In genomic region chr5:43073597-43074546, GRCh38 we compare ENCODE assay signal across 8 cellular contexts. TPM values are rescaled to one million over a fixed set of nuclear protein-coding genes. Genes with fewer than 3 reads are reported as not detected.
A peak's percentile ranks its signal among the peaks of the same experiment; 100 is the strongest.
DNase-seq lines count a peak whose midpoint lies in the region; ATAC-seq and TF ChIP-seq lines count a peak whose summit lies in the region.

No MANE protein-coding gene starts in this region.

- peak; percentile 32 for DNase-seq in Caki2 (ENCODE audit: low read depth)
- peak; percentile 69 for DNase-seq in H7
- peak; percentile 54 for DNase-seq in NCI-H460 (ENCODE audit: extremely low read depth, low read depth)
- peak; percentile 36 for DNase-seq in activated CD4-positive, alpha-beta T cell treated with anti-CD3 and anti-CD28 coated beads, Interleukin-2, amount 50 U/mL, for 1 hour
- DNase-seq in stimulated activated CD4-positive, alpha-beta T cell treated with anti-CD3 and anti-CD28 coated beads, Interleukin-2, amount 100 ng/mL, for 24 hours, result peak; percentile 28 to 52
- no peak for DNase-seq in uterus

- H3K4me3 ChIP-seq in H7 (ENCODE audit: insufficient read depth, low read depth, low read length), result no peak overlapping the region
- no peak overlapping the region for H3K4me3 ChIP-seq in uterus

- H3K27me3 ChIP-seq in H7 (ENCODE audit: control insufficient read depth, insufficient read depth, low read length) (no peaks in the 10 kb centered on the region), uterus (no peaks in the 10 kb centered on the region)

- peak in 2 of 4 experiments; percentile 13 to 16 for TF ChIP-seq CTCF in uterus (IDR thresholded peaks at IDR 0.05)

- no peak overlapping the region for H3K27ac ChIP-seq in uterus

- ATAC-seq in esophagus mucosa (peak; percentile 68), GM19395 (IDR thresholded peaks at IDR 0.05; ENCODE audit: unreplicated experiment) (no peak)

- no peak for TF ChIP-seq POLR2A in uterus (IDR thresholded peaks at IDR 0.05)

- intact Hi-C loops in uterus (cut with DNase I; ENCODE audit: low total_unique reads), result no loop called here

- H3K36me3 ChIP-seq in H7 (replicated peaks; ENCODE audit: control insufficient read depth, insufficient read depth, low read length), result peaks cover 5% of the 10 kb centered on the region
- no peaks in the 10 kb centered on the region for H3K36me3 ChIP-seq in uterus

- H3K9me3 ChIP-seq in uterus, result no peaks in the 10 kb centered on the region

- H3K4me1 ChIP-seq in uterus, result no peaks in the 10 kb centered on the region

- in situ Hi-C loops in Caki2 (cut with HindIII; ENCODE audit: low pct_unique_long_range_greater_than_20kb, low sequenced_read_pairs), result no loop called here

RNA-seq across cellular contexts. Expression of gene ANXA2R, which starts 33.8 kb away (rescaled TPM):
- 1.7 TPM in 1 of 2 replicates, not detected in the other for total RNA-seq in Caki2 (2014; rRNA removed; shearing (Covaris generic); ENCODE audit: low replicate concordance)
- total RNA-seq in H7 (2014; rRNA removed; shearing (Covaris generic)), result 0.63 and 0.83 TPM in 2 replicates
- total RNA-seq in NCI-H460 (2014; rRNA removed; shearing (Covaris generic)), result 4.6 TPM in 2 replicates
- polyA plus RNA-seq in NCI-H460 (2014; cell fraction: nucleus; rRNA removed), result 5.2 and 6.9 TPM in 2 replicates
- total RNA-seq in esophagus mucosa, result 1.8 TPM
- 10 to 100 TPM in 2 of 4 donors, 1 to 10 TPM in 2; 2.4 to 62.8 (median 8.5) TPM for total RNA-seq in uterus

RNA-seq across cellular contexts. Expression of gene ZNF131, which starts 46.8 kb away (rescaled TPM):
- total RNA-seq in Caki2 (2014; rRNA removed; shearing (Covaris generic); ENCODE audit: low replicate concordance), result 29.9 and 41.8 TPM in 2 replicates
- 34.3 and 34.6 TPM in 2 replicates for total RNA-seq in H7 (2014; rRNA removed; shearing (Covaris generic))
- 46.4 and 48.1 TPM in 2 replicates for total RNA-seq in NCI-H460 (2014; rRNA removed; shearing (Covaris generic))
- 52.4 and 55.6 TPM in 2 replicates for polyA plus RNA-seq in NCI-H460 (2014; cell fraction: nucleus; rRNA removed)
- total RNA-seq in esophagus mucosa (19.5 TPM), uterus (10 to 100 TPM; 28.2 to 75.4 (median 45.7) TPM)

Comparison
In these comparisons a context has a peak if more than half of its experiments do, and no peak if none do; other contexts are left out.
1. DNase-seq: peak in Caki2 (single experiment), H7 (single experiment), NCI-H460 (single experiment), activated CD4-positive, alpha-beta T cell treated with anti-CD3 and anti-CD28 coated beads, Interleukin-2, amount 50 U/mL, for 1 hour (single experiment) and stimulated activated CD4-positive, alpha-beta T cell treated with anti-CD3 and anti-CD28 coated beads, Interleukin-2, amount 100 ng/mL, for 24 hours (2 of 2); none in uterus (0 of 2).